In the genomic region with DNA sequence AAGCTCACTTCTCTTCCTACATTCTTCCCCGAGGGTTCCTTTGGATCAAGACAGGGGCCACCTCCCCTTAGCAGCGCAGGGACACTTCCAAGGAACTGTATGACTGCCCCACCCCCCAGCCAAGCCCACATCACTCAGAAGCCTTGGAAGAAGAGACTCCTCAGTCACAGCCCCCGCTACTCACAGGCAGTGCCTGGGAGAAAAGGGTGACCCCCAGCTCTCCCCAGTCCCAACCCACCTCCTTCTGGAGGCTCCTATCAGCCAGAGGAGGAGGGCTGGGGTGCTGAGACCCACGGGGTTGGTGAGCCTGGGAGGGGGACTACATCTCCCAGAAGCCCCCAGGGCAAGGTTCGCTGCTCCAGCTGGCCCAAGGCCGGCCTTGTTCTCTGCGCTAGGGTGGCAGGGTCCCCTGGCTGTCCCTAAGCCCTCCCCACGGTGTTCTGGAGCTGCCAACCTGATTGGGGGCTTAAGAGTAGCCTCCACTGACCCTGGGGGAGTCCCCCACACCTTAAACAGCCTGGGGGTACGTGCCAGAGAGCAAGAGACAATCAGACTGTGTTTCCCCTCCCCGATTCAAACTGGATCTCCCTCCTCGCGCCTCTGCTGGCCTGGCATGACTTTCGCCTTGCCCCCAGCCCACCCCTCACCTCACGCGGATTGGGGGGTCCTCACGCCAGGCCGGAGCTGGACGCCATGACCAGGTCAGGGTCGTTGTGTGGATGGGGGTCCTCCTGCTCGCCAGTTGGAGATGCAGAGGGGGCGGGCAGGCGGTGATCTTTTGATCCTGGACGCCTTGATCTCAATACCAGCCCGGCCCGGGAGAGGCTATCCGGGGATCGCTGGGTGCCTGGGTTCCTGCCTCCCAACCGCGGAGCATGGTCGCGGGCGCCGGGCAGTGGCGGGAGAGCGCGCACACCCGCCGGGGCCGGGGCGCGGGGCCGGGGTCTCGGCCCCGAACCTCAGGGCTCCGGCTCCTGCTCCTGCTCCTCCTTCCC, we compare ENCODE assay signal across 8 cellular contexts. TPM values are rescaled to one million over a fixed set of nuclear protein-coding genes. Genes with fewer than 3 reads are reported as not detected.
A peak's percentile ranks its signal among the peaks of the same experiment; 100 is the strongest.
DNase-seq lines count a peak whose midpoint lies in the region; ATAC-seq, FAIRE-seq and TF ChIP-seq lines count a peak whose summit lies in the region.

No MANE protein-coding gene starts in this region.

- peak overlapping the region; percentile 79 for H3K4me3 Mint-ChIP-seq in activated T-helper 2 cell treated with anti-CD3 and anti-CD28 coated beads, Interferon-gamma antibody, Interleukin-2, Interleukin-4, amounts not matched to agents 10 μg/mL and 5 μg/mL and 100 μg/mL, durations not matched to agents 14 hours and 24 hours and 36 hours (ENCODE audit: low read depth)
- peak overlapping the region; percentile 87 for H3K4me3 Mint-ChIP-seq in glutamatergic neuron (ENCODE audit: unreplicated experiment)

- no peaks in the 10 kb centered on the region for H3K9me3 Mint-ChIP-seq in activated T-helper 2 cell treated with anti-CD3 and anti-CD28 coated beads, Interferon-gamma antibody, Interleukin-2, Interleukin-4, amounts not matched to agents 10 μg/mL and 5 μg/mL and 100 μg/mL, durations not matched to agents 14 hours and 24 hours and 36 hours
- H3K9me3 Mint-ChIP-seq in glutamatergic neuron (ENCODE audit: unreplicated experiment), result peaks cover 16% of the 10 kb centered on the region

- peaks cover 55% of the 10 kb centered on the region for H3K79me2 ChIP-seq in Loucy (ENCODE audit: insufficient read depth, low read length)

- ATAC-seq in pancreas (no peak), sciatic nerve (no peak)

- no peaks in the 10 kb centered on the region; the same call in 1 of the 2 replicates for H3F3A ChIP-seq in Loucy (ENCODE audit: low read depth)

- H3K9ac ChIP-seq in Loucy (ENCODE audit: low read depth, low read length, poor library complexity, severe bottlenecking), result peak overlapping the region; percentile 86

- H3K27me3 ChIP-seq in Loucy (ENCODE audit: insufficient read depth, low read length, poor library complexity, severe bottlenecking) (no peaks in the 10 kb centered on the region), pancreas (no peaks in the 10 kb centered on the region)

- H3K27me3 Mint-ChIP-seq in activated T-helper 2 cell treated with anti-CD3 and anti-CD28 coated beads, Interferon-gamma antibody, Interleukin-2, Interleukin-4, amounts not matched to agents 10 μg/mL and 5 μg/mL and 100 μg/mL, durations not matched to agents 14 hours and 24 hours and 36 hours (ENCODE audit: low read depth), result no peaks in the 10 kb centered on the region
- H3K27me3 Mint-ChIP-seq in glutamatergic neuron (ENCODE audit: unreplicated experiment), result peaks cover 8% of the 10 kb centered on the region

- H3K36me3 ChIP-seq in Loucy (ENCODE audit: insufficient read depth, low read length) (no peaks in the 10 kb centered on the region), pancreas (no peaks in the 10 kb centered on the region)

- peak overlapping the region; percentile 66 to 95 (median 92) for H3K27ac ChIP-seq in pancreas

- H3K27ac Mint-ChIP-seq in activated T-helper 2 cell treated with anti-CD3 and anti-CD28 coated beads, Interferon-gamma antibody, Interleukin-2, Interleukin-4, amounts not matched to agents 10 μg/mL and 5 μg/mL and 100 μg/mL, durations not matched to agents 14 hours and 24 hours and 36 hours, result peak overlapping the region; percentile 72
- peak overlapping the region; percentile 11 for H3K27ac Mint-ChIP-seq in glutamatergic neuron (ENCODE audit: unreplicated experiment)

- no peaks in the 10 kb centered on the region for H3K36me3 Mint-ChIP-seq in activated T-helper 2 cell treated with anti-CD3 and anti-CD28 coated beads, Interferon-gamma antibody, Interleukin-2, Interleukin-4, amounts not matched to agents 10 μg/mL and 5 μg/mL and 100 μg/mL, durations not matched to agents 14 hours and 24 hours and 36 hours (ENCODE audit: low read depth)
- no peaks in the 10 kb centered on the region for H3K36me3 Mint-ChIP-seq in glutamatergic neuron (ENCODE audit: unreplicated experiment)

- no peaks in the 10 kb centered on the region for H3K9me2 ChIP-seq in Loucy (replicated peaks; ENCODE audit: low read depth, low read length)

- H3K9me3 ChIP-seq in Loucy (ENCODE audit: insufficient read depth, low read depth, low read length), result no peaks in the 10 kb centered on the region
- H3K9me3 ChIP-seq in pancreas, result no peaks in the 10 kb centered on the region

- peak overlapping the region; percentile 85 for H3K4me2 ChIP-seq in Loucy (ENCODE audit: low read depth, low read length, poor library complexity, severe bottlenecking)

- no peak for TF ChIP-seq CTCF in Loucy (conservative IDR thresholded peaks at IDR 0.05; ENCODE audit: low read length)
- TF ChIP-seq CTCF in glutamatergic neuron (IDR thresholded peaks at IDR 0.05; ENCODE audit: partially characterized antibody, unreplicated experiment), result no peak
- no peak for TF ChIP-seq CTCF in pancreas (IDR thresholded peaks at IDR 0.05)

- peaks cover 51% of the 10 kb centered on the region for H3K4me1 ChIP-seq in Loucy (ENCODE audit: insufficient read depth, low read length, poor library complexity, severe bottlenecking)
- peaks cover 15 to 37% (median 23%) of the 10 kb centered on the region in 3 donors for H3K4me1 ChIP-seq in pancreas

- H4K20me1 ChIP-seq in Loucy (ENCODE audit: insufficient read depth, low read length, poor library complexity, severe bottlenecking), result peaks cover 15% of the 10 kb centered on the region

- peaks cover 55% of the 10 kb centered on the region for H3K4me1 Mint-ChIP-seq in activated T-helper 2 cell treated with anti-CD3 and anti-CD28 coated beads, Interferon-gamma antibody, Interleukin-2, Interleukin-4, amounts not matched to agents 10 μg/mL and 5 μg/mL and 100 μg/mL, durations not matched to agents 14 hours and 24 hours and 36 hours (ENCODE audit: low read depth)
- peaks cover 34% of the 10 kb centered on the region for H3K4me1 Mint-ChIP-seq in glutamatergic neuron (ENCODE audit: low read depth, unreplicated experiment)

- peak; percentile 71 for DNase-seq in DMS53 (lab: John Stamatoyannopoulos, UW)
- no peak for DNase-seq in DMS53 treated with DMSO at 0.1 percent for 48 hours (lab: John Stamatoyannopoulos, UW; ENCODE audit: unreplicated experiment)
- peak; percentile 45 for DNase-seq in activated T-helper 2 cell treated with anti-CD3 and anti-CD28 coated beads, Interferon-gamma antibody, Interleukin-2, Interleukin-4, amounts not matched to agents 10 μg/mL and 5 μg/mL and 100 μg/mL, durations not matched to agents 14 hours and 24 hours and 36 hours (ENCODE audit: low spot score)
- DNase-seq in glutamatergic neuron, result peak; percentile 82
- peak; percentile 62 to 88 (median 72) for DNase-seq in pancreas
- DNase-seq in sciatic nerve (ENCODE audit: low spot score), result no peak
- no peak for DNase-seq in NCI-H187 treated with DMSO at 0.1 percent for 48 hours (lab: John Stamatoyannopoulos, UW)

- H2AFZ ChIP-seq in Loucy (ENCODE audit: low read length), result 0 out of 2 replicates have a peak overlapping the region, but pooled peaks have one; percentile 58

- 0% methylated on average over 34 to 45 of the region's 45 CpGs for WGBS in pancreas, 2 donors

- intact Hi-C loops in activated T-helper 2 cell treated with anti-CD3 and anti-CD28 coated beads, Interferon-gamma antibody, Interleukin-2, Interleukin-4, amounts not matched to agents 10 μg/mL and 5 μg/mL and 100 μg/mL, durations not matched to agents 14 hours and 24 hours and 36 hours (cut with micrococcal nuclease), result loop anchor here (5.0 kb wide), 2 partner anchors 92 to 177 kb away; partner anchors contain the start of genes DPAGT1, RPS25 and TRAPPC4
- intact Hi-C loops in pancreas (cut with DNase I) (loop anchor here in 1 of 3 donors (2.0 kb wide), 1 partner anchor 16 kb away; no protein-coding TSS in a partner anchor), sciatic nerve (cut with DNase I) (no loop called here)

- H3K4me3 ChIP-seq in Loucy (ENCODE audit: low read length, poor library complexity, severe bottlenecking) (peak overlapping the region; percentile 92), pancreas (peak overlapping the region; percentile 46 to 88 (median 77))

- FAIRE-seq in pancreas (lab: Jason Lieb, UNC), result no peak

RNA-seq across cellular contexts. Expression of gene BCL9L, which starts 0.8 kb away (rescaled TPM):
- total RNA-seq in activated T-helper 2 cell treated with anti-CD3 and anti-CD28 coated beads, Interferon-gamma antibody, Interleukin-2, Interleukin-4, amounts not matched to agents 10 μg/mL and 5 μg/mL and 100 μg/mL, durations not matched to agents 14 hours and 24 hours and 36 hours, result 21.9 and 23.7 TPM in 2 replicates
- total RNA-seq in glutamatergic neuron (ENCODE audit: unreplicated experiment) (13.0 TPM), pancreas (10 to 100 TPM; 15.2 to 40.8 (median 23.3) TPM), sciatic nerve (53.6 TPM)
- polyA plus RNA-seq in pancreas, result 10 to 100 TPM in 1 of 2 donors, 1 to 10 TPM in 1; 6.5 to 31.4 TPM

RNA-seq across cellular contexts. Expression of gene UPK2, which starts 31.2 kb away (rescaled TPM):
- total RNA-seq in activated T-helper 2 cell treated with anti-CD3 and anti-CD28 coated beads, Interferon-gamma antibody, Interleukin-2, Interleukin-4, amounts not matched to agents 10 μg/mL and 5 μg/mL and 100 μg/mL, durations not matched to agents 14 hours and 24 hours and 36 hours, result 0.21 TPM in 1 of 2 replicates, not detected in the other
- total RNA-seq in glutamatergic neuron (ENCODE audit: unreplicated experiment) (not detected), pancreas (under 1 TPM in 1 of 6 donors, not detected in 5; 0.16 TPM), sciatic nerve (not detected)
- polyA plus RNA-seq in pancreas, result under 1 TPM; 0.09 to 0.19 TPM

RNA-seq across cellular contexts. Expression of gene CXCR5, which starts 41.2 kb away (rescaled TPM):
- 7.5 and 8.1 TPM in 2 replicates for total RNA-seq in activated T-helper 2 cell treated with anti-CD3 and anti-CD28 coated beads, Interferon-gamma antibody, Interleukin-2, Interleukin-4, amounts not matched to agents 10 μg/mL and 5 μg/mL and 100 μg/mL, durations not matched to agents 14 hours and 24 hours and 36 hours
- not detected for total RNA-seq in glutamatergic neuron (ENCODE audit: unreplicated experiment)
- under 1 TPM; 0.06 to 0.20 (median 0.12) TPM for total RNA-seq in pancreas
- under 1 TPM; 0.11 to 0.19 TPM for polyA plus RNA-seq in pancreas
- 0.18 TPM for total RNA-seq in sciatic nerve

RNA-seq across cellular contexts. Expression of gene FOXR1, which starts 46.7 kb away (rescaled TPM):
- not detected in 2 replicates for total RNA-seq in activated T-helper 2 cell treated with anti-CD3 and anti-CD28 coated beads, Interferon-gamma antibody, Interleukin-2, Interleukin-4, amounts not matched to agents 10 μg/mL and 5 μg/mL and 100 μg/mL, durations not matched to agents 14 hours and 24 hours and 36 hours
- total RNA-seq in glutamatergic neuron (ENCODE audit: unreplicated experiment), result not detected
- total RNA-seq in pancreas, result not detected
- not detected for polyA plus RNA-seq in pancreas
- total RNA-seq in sciatic nerve, result not detected

Comparison
In these comparisons a context has a peak if more than half of its experiments do, and no peak if none do; other contexts are left out.
1. DNase-seq: peak in DMS53 (single experiment), activated T-helper 2 cell treated with anti-CD3 and anti-CD28 coated beads, Interferon-gamma antibody, Interleukin-2, Interleukin-4, amounts not matched to agents 10 μg/mL and 5 μg/mL and 100 μg/mL, durations not matched to agents 14 hours and 24 hours and 36 hours (single experiment), glutamatergic neuron (single experiment) and pancreas (6 of 6); none in DMS53 treated with DMSO at 0.1 percent for 48 hours (single experiment), sciatic nerve (single experiment) and NCI-H187 treated with DMSO at 0.1 percent for 48 hours (single experiment).